23 cellular contexts compared by ENCODE assay signal in the genomic region with DNA sequence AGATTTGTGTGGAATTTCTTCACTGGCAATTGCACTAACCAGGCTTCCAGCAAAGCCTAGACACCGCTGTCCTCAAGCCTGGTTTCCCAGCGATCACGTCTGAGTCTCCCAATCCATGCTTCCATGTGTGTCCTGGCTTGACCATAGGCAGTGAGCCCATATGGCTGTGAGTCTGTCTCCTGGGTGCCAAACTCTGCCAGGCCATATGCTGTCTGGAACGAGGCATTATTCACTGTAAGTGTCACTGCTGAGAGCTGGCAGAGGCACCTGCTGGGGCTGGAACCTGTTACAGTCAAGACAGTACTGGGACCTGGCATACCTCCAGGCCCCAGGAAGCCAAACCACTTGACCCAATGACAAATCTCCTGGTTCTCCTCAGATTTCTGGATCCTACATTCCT.
"Had no signal": no experiment of that assay in that cellular context is flagged by ENCODE, and none has a peak within 500 bp of the region (broad histone marks: within the 10 kb centered on the region; RNA-seq: fewer than 3 reads in every experiment).

No MANE protein-coding gene starts in this region.

- H3K27ac ChIP-seq: breast epithelium, coronary artery, dorsolateral prefrontal cortex, left lung, lower lobe of right lung, neural progenitor cell, right atrium auricular region, uterus had no signal

- H3K4me3 ChIP-seq: breast epithelium, coronary artery, dorsolateral prefrontal cortex, left lung, lower lobe of right lung, neural progenitor cell, right atrium auricular region, smooth muscle cell, uterus had no signal

- H3K4me1 ChIP-seq: breast epithelium, left lung, lower lobe of right lung, neural progenitor cell, right atrium auricular region, uterus had no signal

- H3K36me3 ChIP-seq: breast epithelium, left lung, lower lobe of right lung, neural progenitor cell, right atrium auricular region, uterus had no signal

- H3K9me3 ChIP-seq: breast epithelium, left lung, lower lobe of right lung, right atrium auricular region, uterus had no signal

- DNase-seq: activated CD8-positive, alpha-beta memory T cell treated with anti-CD3 and anti-CD28 coated beads, Interleukin-2, amount 10 ng/mL, durations not matched to agents 7 days and 5 days; activated CD8-positive, alpha-beta T cell treated with anti-CD3 and anti-CD28 coated beads, Interleukin-2, amount 10 ng/mL, durations not matched to agents 7 days and 5 days; activated naive CD4-positive, alpha-beta T cell; activated T-cell treated with anti-CD3 and anti-CD28 coated beads for 4 hours; activated T-cell treated with anti-CD3 and anti-CD28 coated beads, Interleukin-2, amount 50 U/mL, for 72 hours; effector memory CD4-positive, alpha-beta T cell; kidney glomerular epithelial cell; left lung; lower lobe of right lung; mesenchymal stem cell; naive thymus-derived CD8-positive, alpha-beta T cell; occipital lobe; stimulated activated CD4-positive, alpha-beta T cell treated with anti-CD3 and anti-CD28 coated beads, Interleukin-1b, Interleukin-23, amount 100 ng/mL, for 48 hours; stimulated activated CD4-positive, alpha-beta T cell treated with anti-CD3 and anti-CD28 coated beads, Interleukin-4, amount 100 ng/mL, for 4 hours; stimulated activated CD8-positive, alpha-beta memory T cell treated with anti-CD3 and anti-CD28 coated beads, Interleukin-4, amount 100 ng/mL, for 48 hours; stimulated activated naive CD8-positive, alpha-beta T cell treated with anti-CD3 and anti-CD28 coated beads, Interleukin-15, amount 100 ng/mL, for 72 hours; uterus had no signal
